Comparison of ENCODE assay signal across 30 cellular contexts in the genomic region with DNA sequence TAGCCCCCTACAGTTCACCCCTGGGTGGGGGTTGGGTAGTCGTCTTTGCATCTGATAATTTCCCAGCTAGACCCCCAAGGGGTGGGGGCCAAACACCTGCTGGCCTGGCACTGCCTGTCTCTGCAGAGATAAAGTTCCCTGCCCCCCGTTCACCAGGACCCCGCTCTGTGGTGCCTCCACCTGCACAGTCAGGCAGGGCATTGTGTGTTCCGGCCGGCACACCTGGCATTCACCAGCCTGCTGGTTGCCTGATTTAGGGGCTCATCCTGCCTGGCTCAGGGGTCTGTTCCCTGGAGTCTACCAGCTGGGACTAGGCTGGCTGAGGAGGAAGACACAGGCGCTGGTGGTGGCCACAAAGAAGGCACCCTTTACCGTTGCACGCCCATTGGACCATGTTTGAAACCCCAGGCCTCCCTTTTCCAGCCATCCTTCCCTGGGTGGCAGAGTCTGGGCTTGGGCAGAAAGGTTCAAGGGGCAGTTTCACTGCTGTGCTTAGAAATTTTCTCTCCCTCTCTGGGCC. TPM values are rescaled to one million over a fixed set of nuclear protein-coding genes. Genes with fewer than 3 reads are reported as not detected.
"Had no signal": no experiment of that assay in that cellular context is flagged by ENCODE, and none has a peak within 500 bp of the region (broad histone marks: within the 10 kb centered on the region; RNA-seq: fewer than 3 reads in every experiment).

No MANE protein-coding gene starts in this region.

- H3K9ac ChIP-seq: SK-N-SH had no signal

- H3K27ac ChIP-seq: brain microvascular endothelial cell, cardiac muscle cell, Peyer's patch, RWPE1, SJCRH30, VCaP had no signal

- H3K4me1 ChIP-seq: SJCRH30 had no signal

- ATAC-seq: activated CD4-positive, alpha-beta T cell treated with anti-CD3 and anti-CD28 coated beads for 36 hours had no signal

- H3K9me3 ChIP-seq: MG63, SJCRH30, SK-N-SH had no signal

- DNase-seq: activated CD4-positive, alpha-beta memory T cell treated with anti-CD3 and anti-CD28 coated beads, Interleukin-2, amount 10 ng/mL, durations not matched to agents 7 days and 5 days; activated CD4-positive, alpha-beta T cell treated with anti-CD3 and anti-CD28 coated beads for 36 hours; activated CD4-positive, alpha-beta T cell treated with anti-CD3 and anti-CD28 coated beads, Interleukin-2, amount 50 U/mL, for 1 hour; activated CD4-positive, CD25-positive, alpha-beta regulatory T cell; activated CD8-positive, alpha-beta memory T cell treated with anti-CD3 and anti-CD28 coated beads, Interleukin-2, amount 50 U/mL, for 48 hours; activated gamma-delta T cell; activated naive CD4-positive, alpha-beta T cell treated with anti-CD3 and anti-CD28 coated beads for 36 hours; activated T-cell treated with anti-CD3 and anti-CD28 coated beads, Interleukin-2, amount 50 U/mL, for 1 hour; amygdala; brain microvascular endothelial cell; cerebellar nuclear complex; MG63; NCI-H1105 treated with DMSO at 0.1 percent for 48 hours; NCI-H1436 treated with DMSO at 0.1 percent for 48 hours; NCI-H187; NCI-H2081; NCI-H510A treated with DMSO at 0.1 percent for 48 hours; NCI-H69; NK-92 treated with Interleukin-12 subunit alpha and Interleukin-12 subunit beta, amount 100 ng/mL, for 24 hours; Peyer's patch; Right ventricle myocardium superior; SJCRH30; SK-N-SH; T-helper 1 cell had no signal

- H3K36me3 ChIP-seq: brain microvascular endothelial cell, cardiac muscle cell, MG63, Peyer's patch, SJCRH30 had no signal

- H3K27me3 ChIP-seq: cardiac muscle cell, MG63 had no signal

- H3K4me2 ChIP-seq: SK-N-SH had no signal

- FAIRE-seq: astrocyte had no signal

- H3K4me3 ChIP-seq: cardiac muscle cell, MG63, Peyer's patch, SJCRH30 had no signal

RNA-seq across cellular contexts. Expression of gene SCRT2, which starts 30.8 kb away (rescaled TPM):
- total RNA-seq: activated CD4-positive, alpha-beta memory T cell treated with anti-CD3 and anti-CD28 coated beads, Interleukin-2, amount 10 ng/mL, durations not matched to agents 7 days and 5 days; activated CD4-positive, alpha-beta T cell treated with anti-CD3 and anti-CD28 coated beads for 36 hours; activated naive CD4-positive, alpha-beta T cell treated with anti-CD3 and anti-CD28 coated beads for 36 hours; activated T-helper 1 cell treated with anti-CD3 and anti-CD28 coated beads, Interleukin-12 subunit alpha, Interleukin-12 subunit beta, Interleukin-2, Interleukin-4 antibody, amounts not matched to agents 30 ng/mL and 10 ng/mL and 1 ng/mL, durations not matched to agents 14 hours and 24 hours and 36 hours; astrocyte; cardiac muscle cell; Peyer's patch; Right ventricle myocardium superior; SJCRH30; T-helper 2 cell treated with Interferon-gamma antibody and Interleukin-4, amounts not matched to agents 100 ng/mL and 5 ng/mL, for 36 hours had no signal
- polyA plus RNA-seq: cardiac muscle cell, SK-N-SH had no signal
